ENCODE assay signal across 8 cellular contexts in the genomic region with DNA sequence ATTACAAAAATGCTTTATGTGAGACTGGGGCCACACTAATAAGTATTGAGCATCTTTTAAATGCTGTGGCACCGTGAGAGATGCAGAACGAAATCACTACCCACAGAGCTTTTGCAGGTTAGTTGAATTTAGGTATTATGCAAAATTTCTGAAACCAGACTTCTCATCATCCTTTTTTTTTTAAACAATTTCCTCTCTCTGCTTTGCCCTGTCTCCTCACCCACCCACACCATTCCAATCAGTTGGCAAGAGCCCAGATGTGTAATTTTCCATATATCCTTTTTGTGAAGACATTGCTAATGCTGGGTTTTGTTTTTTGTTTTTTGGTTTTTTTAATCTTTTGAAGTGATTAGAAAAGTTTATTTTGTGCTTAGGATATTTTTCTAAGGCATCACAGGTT. TPM values are rescaled to one million over a fixed set of nuclear protein-coding genes. Genes with fewer than 3 reads are reported as not detected.
DNase-seq lines count a peak whose midpoint lies in the region; ATAC-seq, FAIRE-seq and TF ChIP-seq lines count a peak whose summit lies in the region.

No MANE protein-coding gene starts in this region.

- no peaks in the 10 kb centered on the region for H3K9me3 Mint-ChIP-seq in mesothelial cell of epicardium

- H2AFZ ChIP-seq in K562 (ENCODE audit: low read depth, low read length) = no peak overlapping the region

- TF ChIP-seq RAD21 in K562 (CRISPR knock-in tag; conservative IDR thresholded peaks at IDR 0.05 in 1 of 2, IDR thresholded peaks at IDR 0.05 in 1 of 2) = no peak

- no peak for TF ChIP-seq POLR2A in K562 (conservative IDR thresholded peaks at IDR 0.05)

- H3K4me1 ChIP-seq in HAP-1 (peaks cover 4% of the 10 kb centered on the region), K562 (replicated peaks in 1 of 2; ENCODE audit: control insufficient read depth in 2 of 2, insufficient read depth in 2 of 2, low read length in 2 of 2) (peaks cover 0 to 2% of the 10 kb centered on the region in 2 experiments; a peak in 3 of 5 replicates)

- no peaks in the 10 kb centered on the region for H3K9me1 ChIP-seq in K562 (ENCODE audit: control insufficient read depth, insufficient read depth, low read length)

- no peak for DNase-seq in AG04449 (ENCODE audit: low read depth, low spot score)
- DNase-seq in HAP-1 (ENCODE audit: low spot score in 2 of 2) = no peak
- no peak for DNase-seq in K562 (ENCODE audit: extremely low read depth in 1 of 4, low spot score in 3 of 4)
- no peak for DNase-seq in mesothelial cell of epicardium (ENCODE audit: low spot score in 2 of 2, unreplicated experiment in 2 of 2)
- DNase-seq in A172 (ENCODE audit: low spot score) = no peak

- H3K4me3 Mint-ChIP-seq in mesothelial cell of epicardium = peak overlapping the region; percentile 99

- no peak for ATAC-seq in K562
- no peak for ATAC-seq in HG02840 (IDR thresholded peaks at IDR 0.05; ENCODE audit: low FRiP score, unreplicated experiment)
- ATAC-seq in GM21367 (IDR thresholded peaks at IDR 0.05; ENCODE audit: unreplicated experiment) = no peak
- no peak for ATAC-seq in GM18873 (IDR thresholded peaks at IDR 0.05; ENCODE audit: low FRiP score, unreplicated experiment)

- POLR2A ChIA-PET in AG04449 (lab: Yijun Ruan, JAX) (interaction anchor here (1.1 kb wide), 1 partner anchor 12 kb away, joined by 3 read pairs; no protein-coding TSS in a partner anchor), K562 (lab: Yijun Ruan, JAX) (interaction anchor here (0.7 to 1.6 kb wide), 7 partner anchors 11 to 380 kb away, joined by 3 to 12 read pairs (median 4); no protein-coding TSS in a partner anchor)

- H3K36me3 ChIP-seq in HAP-1 (replicated peaks) (peaks cover 12% of the 10 kb centered on the region), K562 (ENCODE audit: control insufficient read depth, insufficient read depth, low read length) (peaks cover 24% of the 10 kb centered on the region; the same call in 2 of the 3 replicates)

- TF ChIP-seq CTCF in AG04449 (IDR thresholded peaks at IDR 0.05; ENCODE audit: insufficient read depth, low read length, missing control alignments) (no peak), K562 (IDR thresholded peaks at IDR 0.05 in 2 of 3, conservative IDR thresholded peaks at IDR 0.05 in 1 of 3; ENCODE audit: insufficient read depth in 2 of 3, low read depth in 1 of 3, low read length in 3 of 3) (no peak), mesothelial cell of epicardium (IDR thresholded peaks at IDR 0.05; ENCODE audit: unreplicated experiment) (no peak)

- H4K20me1 ChIP-seq in K562 (replicated peaks; ENCODE audit: control insufficient read depth, insufficient read depth, low read length) = no peaks in the 10 kb centered on the region

- peak overlapping the region; percentile 92 for H3K4me3 ChIP-seq in AG04449 (ENCODE audit: low read depth, low read length)
- peak overlapping the region; percentile 82 for H3K4me3 ChIP-seq in HAP-1
- H3K4me3 ChIP-seq in K562 = peak overlapping the region; percentile 67

- H3K36me3 Mint-ChIP-seq in mesothelial cell of epicardium = peaks cover 5% of the 10 kb centered on the region

- peak overlapping the region; percentile 85 for H3K4me2 ChIP-seq in K562 (ENCODE audit: insufficient read depth, low read length)

- FAIRE-seq in K562 (lab: Jason Lieb, UNC) = peak; percentile 19

- H3K27me3 ChIP-seq in HAP-1 (ENCODE audit: low read depth) = no peaks in the 10 kb centered on the region; the same call in 1 of the 2 replicates
- H3K27me3 ChIP-seq in K562 (ENCODE audit: control insufficient read depth in 2 of 2, insufficient read depth in 2 of 2, low read length in 2 of 2) = no peaks in the 10 kb centered on the region

- H3K4me1 Mint-ChIP-seq in mesothelial cell of epicardium = peaks cover 17% of the 10 kb centered on the region

- in situ Hi-C loops in HAP-1 (cut with MboI; ENCODE audit: low sequenced_read_pairs) = no loop called here
- in situ Hi-C loops in K562 (cut with MboI) = no loop called here

- intact Hi-C loops in K562 (cut with micrococcal nuclease) = no loop called here

- H3K9me3 ChIP-seq in HAP-1 (no peaks in the 10 kb centered on the region), K562 (replicated peaks; ENCODE audit: control insufficient read depth, insufficient read depth, low read depth, low read length) (no peaks in the 10 kb centered on the region)

- CTCF ChIA-PET in AG04449 (lab: Yijun Ruan, JAX) (interaction anchor here (1.1 to 1.6 kb wide), 4 partner anchors 8 to 179 kb away, joined by 5 to 12 read pairs (median 7); no protein-coding TSS in a partner anchor), K562 (lab: Yijun Ruan, JAX; ENCODE audit: low intra/inter-chr PET ratio) (no interaction called here)

- H3K79me2 ChIP-seq in K562 (ENCODE audit: control insufficient read depth, insufficient read depth, low read length) = peaks cover 28% of the 10 kb centered on the region

- H3K9ac ChIP-seq in K562 (ENCODE audit: insufficient read depth in 1 of 2, low read depth in 2 of 2, low read length in 2 of 2) = peak overlapping the region in 1 of 2 experiments; percentile 92; a peak in 2 of 4 replicates

- TF ChIP-seq EP300 in K562 (IDR thresholded peaks at IDR 0.05; ENCODE audit: low read length) = no peak

- BruUV-seq in K562 (replicated peaks; lab: Mats Ljungman, UMichigan) = no TSS peak

- no peak overlapping the region for H3K27ac Mint-ChIP-seq in mesothelial cell of epicardium

- no peak overlapping the region for H3K27ac ChIP-seq in K562 (ENCODE audit: extremely low read depth, low read depth, low read length)

- WGBS in K562 (ENCODE audit: insufficient coverage, low coverage, missing lambda C conversion rate) = 16% methylated on average over 2 of the region's 2 CpGs

- H3K27me3 Mint-ChIP-seq in mesothelial cell of epicardium (ENCODE audit: low read depth) = no peaks in the 10 kb centered on the region

TF ChIP-seq in K562, 482 proteins besides CTCF, POLR2A, EP300 and RAD21 (continues in another document):
- TF ChIP-seq SRSF1 (IDR thresholded peaks at IDR 0.05; ENCODE audit: low read depth, low read length) (no peak), ZNF551 (CRISPR knock-in tag; IDR thresholded peaks at IDR 0.05) (no peak), C11orf30 (IDR thresholded peaks at IDR 0.05; ENCODE audit: low read depth) (no peak), NFIC (IDR thresholded peaks at IDR 0.05) (peak; percentile 22; the same call in 1 of the 2 replicates)

RNA-seq across cellular contexts. Expression of a gene that starts 1.1 kb away (rescaled TPM):
- 15.3 and 52.6 TPM in 2 replicates for total RNA-seq in K562 (2011; cell fraction: chromatin; rRNA removed; ENCODE audit: low replicate concordance)
- total RNA-seq in K562 (2011; cell fraction: nucleolus; rRNA removed) = 11.7 and 19.3 TPM in 2 replicates
- total RNA-seq in K562 (2011; cell fraction: nucleoplasm; rRNA removed) = 28.8 and 50.9 TPM in 2 replicates
- total RNA-seq in K562 (2014; rRNA removed) (16.3 and 29.6 TPM in 2 replicates), K562 (2014; rRNA removed; fragmentation: Illumina TruSeq; extraction: Trizol) (28.5 and 30.1 TPM in 2 replicates), K562 (2015; rRNA removed; fragmentation: Illumina TruSeq; extraction: Trizol) (28.1 and 29.5 TPM in 2 replicates), K562 (2021) (15.2 and 17.9 TPM in 2 replicates), mesothelial cell of epicardium (27.4 to 30.9 TPM (median 27.8 TPM) in 3 replicates)
- polyA plus RNA-seq in K562 (2011; rRNA removed) (27.3 and 41.2 TPM in 2 replicates), K562 (2014; fragmentation: Illumina TruSeq; extraction: Trizol) (23.4 and 27.4 TPM in 2 replicates), K562 (2014; fragmentation: Nextera tagmentation; extraction: Ambion mirVana) (10 to 100 TPM; 60.6 to 63.4 TPM), K562 (2014; rRNA removed) (35.0 and 36.7 TPM in 2 replicates)
- polyA plus RNA-seq in K562 (2011; cell fraction: cytosol; rRNA removed) = 5.7 and 11.3 TPM in 2 replicates
- polyA plus RNA-seq in K562 (2011; cell fraction: nucleus; rRNA removed) = 23.0 and 30.6 TPM in 2 replicates
- 16.8 and 21.2 TPM in 2 replicates for polyA plus RNA-seq in K562 (2012)
- 37.4 and 49.6 TPM in 2 replicates for polyA minus RNA-seq in K562 (2011; rRNA and poly(A)+ RNA removed)
- polyA minus RNA-seq in K562 (2011; cell fraction: cytosol; rRNA and poly(A)+ RNA removed) = 8.2 and 9.3 TPM in 2 replicates
- 29.8 and 56.1 TPM in 2 replicates for polyA minus RNA-seq in K562 (2011; cell fraction: nucleus; rRNA and poly(A)+ RNA removed)
- total RNA-seq in A172 (2014; rRNA removed; shearing (Covaris generic)) = 54.2 and 59.0 TPM in 2 replicates

RNA-seq across cellular contexts. Expression of a gene that starts 56.1 kb away (rescaled TPM):
- 8.4 and 9.2 TPM in 2 replicates for total RNA-seq in K562 (2011; cell fraction: chromatin; rRNA removed; ENCODE audit: low replicate concordance)
- total RNA-seq in K562 (2011; cell fraction: nucleolus; rRNA removed) = 8.0 and 11.1 TPM in 2 replicates
- 10.6 and 21.0 TPM in 2 replicates for total RNA-seq in K562 (2011; cell fraction: nucleoplasm; rRNA removed)
- total RNA-seq in K562 (2014; rRNA removed) = 7.7 and 9.7 TPM in 2 replicates
- total RNA-seq in K562 (2014; rRNA removed; fragmentation: Illumina TruSeq; extraction: Trizol) = 25.7 and 27.1 TPM in 2 replicates
- total RNA-seq in K562 (2015; rRNA removed; fragmentation: Illumina TruSeq; extraction: Trizol) = 21.5 and 25.6 TPM in 2 replicates
- total RNA-seq in K562 (2021) = 25.9 and 26.1 TPM in 2 replicates
- polyA plus RNA-seq in K562 (2011; rRNA removed) = 21.8 and 27.7 TPM in 2 replicates
- 6.7 and 9.2 TPM in 2 replicates for polyA plus RNA-seq in K562 (2011; cell fraction: cytosol; rRNA removed)
- polyA plus RNA-seq in K562 (2011; cell fraction: nucleus; rRNA removed) = 5.5 and 6.9 TPM in 2 replicates
- 27.7 and 49.2 TPM in 2 replicates for polyA plus RNA-seq in K562 (2012)
- polyA plus RNA-seq in K562 (2014; fragmentation: Illumina TruSeq; extraction: Trizol) = 23.8 and 28.0 TPM in 2 replicates
- 1 to 10 TPM; 7.2 to 9.7 TPM for polyA plus RNA-seq in K562 (2014; fragmentation: Nextera tagmentation; extraction: Ambion mirVana)
- polyA plus RNA-seq in K562 (2014; rRNA removed) = 25.9 and 27.8 TPM in 2 replicates
- polyA minus RNA-seq in K562 (2011; rRNA and poly(A)+ RNA removed) = 44.3 and 45.6 TPM in 2 replicates
- 16.7 and 18.3 TPM in 2 replicates for polyA minus RNA-seq in K562 (2011; cell fraction: cytosol; rRNA and poly(A)+ RNA removed)
- 10.5 and 14.3 TPM in 2 replicates for polyA minus RNA-seq in K562 (2011; cell fraction: nucleus; rRNA and poly(A)+ RNA removed)
- 28.4 to 29.9 TPM (median 28.6 TPM) in 3 replicates for total RNA-seq in mesothelial cell of epicardium
- 30.2 and 32.4 TPM in 2 replicates for total RNA-seq in A172 (2014; rRNA removed; shearing (Covaris generic))
